Comparison of ENCODE assay signal across 1 cellular context in genomic region chr13:101149735-101150380, GRCh38.
A peak's percentile ranks its signal among the peaks of the same experiment; 100 is the strongest.
TF ChIP-seq lines count a peak whose summit lies in the region.

No MANE protein-coding gene starts in this region.

TF ChIP-seq in GM12878, 131 proteins besides CTCF, POLR2A, EP300 and RAD21:
- TF ChIP-seq SMAD1 (IDR thresholded peaks at IDR 0.05; ENCODE audit: low read depth, partially characterized antibody) = no peak
- no peak for TF ChIP-seq SP1 (IDR thresholded peaks at IDR 0.05; ENCODE audit: low read depth, low read length)
- TF ChIP-seq SMC3 (IDR thresholded peaks at IDR 0.05; ENCODE audit: borderline replicate concordance, low read length) = peak; percentile 15; the same call in 1 of the 2 replicates
